13 cellular contexts compared by ENCODE assay signal in genomic region chr16:71297252-71297651, GRCh38. TPM values are rescaled to one million over a fixed set of nuclear protein-coding genes. Genes with fewer than 3 reads are reported as not detected.
DNase-seq lines count a peak whose midpoint lies in the region; ATAC-seq and TF ChIP-seq lines count a peak whose summit lies in the region.
"Had no signal": no experiment of that assay in that cellular context is flagged by ENCODE, and none has a peak within 500 bp of the region (broad histone marks: within the 10 kb centered on the region; RNA-seq: fewer than 3 reads in every experiment).

No MANE protein-coding gene starts in this region.

- no peak for TF ChIP-seq POLR2A in body of pancreas (IDR thresholded peaks at IDR 0.05)

- H3K9me3 ChIP-seq in body of pancreas = no peaks in the 10 kb centered on the region

- H3K4me1 ChIP-seq in body of pancreas = no peaks in the 10 kb centered on the region

- no peak overlapping the region for H3K4me3 ChIP-seq in body of pancreas

- TF ChIP-seq CTCF in body of pancreas (IDR thresholded peaks at IDR 0.05) = no peak

- intact Hi-C loops in body of pancreas (cut with DNase I) = no loop called here

- no peaks in the 10 kb centered on the region for H3K36me3 ChIP-seq in body of pancreas (replicated peaks in 1 of 2; ENCODE audit: insufficient read depth in 1 of 2, low read depth in 2 of 2)

- WGBS in body of pancreas, 2 donors = 23 to 34% methylated on average over 2 of the region's 2 CpGs

- ATAC-seq in body of pancreas = peak; percentile 84

- peak overlapping the region in 3 of 4 donors; percentile 21 to 72 (median 64) for H3K27ac ChIP-seq in body of pancreas

- no peaks in the 10 kb centered on the region for H3K27me3 ChIP-seq in body of pancreas

- DNase-seq in H4 (ENCODE audit: low spot score) = peak; percentile 14
- DNase-seq in LHCN-M2 (ENCODE audit: low read depth) = peak; percentile 5
- peak in 3 of 4 donors; percentile 9 to 20 (median 18) for DNase-seq in body of pancreas
- DNase-seq in mucosa of gallbladder (ENCODE audit: low spot score) = peak; percentile 14
- no peak for DNase-seq in iPS-NIHi7 (ENCODE audit: extremely low spot score)
- DNase-seq in activated CD4-positive, CD25-positive, alpha-beta regulatory T cell treated with anti-CD3 and anti-CD28 coated beads, Interleukin-2, amount 50 U/mL, for 72 hours = no peak
- no peak for DNase-seq in activated CD8-positive, alpha-beta memory T cell treated with anti-CD3 and anti-CD28 coated beads for 24 hours
- DNase-seq: CD4-positive, alpha-beta T cell; DMS79; NCI-H1417 treated with DMSO at 0.1 percent for 48 hours; NCI-H1930; NCI-H510A; SHP77 had no signal

RNA-seq across cellular contexts. Expression of gene CMTR2, which starts 8.1 kb away (rescaled TPM):
- 25.1 and 27.0 TPM in 2 replicates for total RNA-seq in H4 (2014; rRNA removed; shearing (Covaris generic))
- 40.9 and 42.8 TPM in 2 replicates for total RNA-seq in LHCN-M2 (2014; rRNA removed)
- 6.6 TPM for polyA plus RNA-seq in LHCN-M2 (2012)
- total RNA-seq in body of pancreas = 10 to 100 TPM in 1 of 2 donors, 1 to 10 TPM in 1; 7.3 to 20.2 TPM
- 26.0 TPM for total RNA-seq in mucosa of gallbladder

Comparison
In these comparisons a context has a peak if more than half of its experiments do, and no peak if none do; other contexts are left out.
1. DNase-seq: peak in H4 (single experiment), LHCN-M2 (single experiment), body of pancreas (3 of 4) and mucosa of gallbladder (single experiment); none in iPS-NIHi7 (single experiment), activated CD4-positive, CD25-positive, alpha-beta regulatory T cell treated with anti-CD3 and anti-CD28 coated beads, Interleukin-2, amount 50 U/mL, for 72 hours (single experiment) and activated CD8-positive, alpha-beta memory T cell treated with anti-CD3 and anti-CD28 coated beads for 24 hours (single experiment).